8 cellular contexts compared by ENCODE assay signal in genomic region chr6:165308926-165309731, GRCh38. TPM values are rescaled to one million over a fixed set of nuclear protein-coding genes. Genes with fewer than 3 reads are reported as not detected.
DNase-seq lines count a peak whose midpoint lies in the region; ATAC-seq and TF ChIP-seq lines count a peak whose summit lies in the region.

Gene C6orf118 (minus strand): TSS chr6:165309605. CDS start chr6:165309586, 19 bp downstream.

- ATAC-seq in HG02938 (IDR thresholded peaks at IDR 0.05; ENCODE audit: unreplicated experiment), result no peak

- no peak within 1 kb of the TSS for H3K27ac ChIP-seq in sigmoid colon

- no peak within 1 kb of the TSS for H3K9ac ChIP-seq in iPS-15b (ENCODE audit: low read depth, low read length)

- WGBS in sigmoid colon, 2 donors, result 11 to 29% methylated on average over 35 of the region's 35 CpGs

- no peak for TF ChIP-seq CTCF in sigmoid colon (IDR thresholded peaks at IDR 0.05)
- TF ChIP-seq CTCF in GM10248 (IDR thresholded peaks at IDR 0.05; ENCODE audit: control extremely low read depth, extremely low read depth, low read depth, missing control alignments), result no peak

- no peak for TF ChIP-seq EP300 in sigmoid colon (IDR thresholded peaks at IDR 0.05)

- DNase-seq in COLO829 (ENCODE audit: low spot score) (peak; percentile 72), NCI-H1417 treated with DMSO at 0.1 percent for 48 hours (lab: John Stamatoyannopoulos, UW) (peak; percentile 36), astrocyte of the hippocampus (ENCODE audit: low read depth, low spot score) (peak; percentile 94), sigmoid colon (peak; percentile 69), T-helper 1 cell (no peak), GM10248 (ENCODE audit: extremely low spot score) (no peak)

- CTCF ChIA-PET in GM10248 (lab: Yijun Ruan, JAX), result no interaction called here

- intact Hi-C loops in sigmoid colon (cut with DNase I), result no loop called here

- POLR2A ChIA-PET in GM10248 (lab: Yijun Ruan, JAX), result no interaction called here

- no peak for TF ChIP-seq POLR2A in sigmoid colon (IDR thresholded peaks at IDR 0.05)

- H3K27me3 ChIP-seq in iPS-15b (ENCODE audit: control insufficient read depth, insufficient read depth, low read length) (peaks cover 22% of the 10 kb centered on the region), sigmoid colon (no peaks in the 10 kb centered on the region)

- H3K36me3 ChIP-seq in iPS-15b (ENCODE audit: control insufficient read depth, insufficient read depth, low read length) (no peaks in the 10 kb centered on the region), sigmoid colon (no peaks in the 10 kb centered on the region)

- H3K4me1 ChIP-seq in iPS-15b (ENCODE audit: control insufficient read depth, insufficient read depth, low read length) (no peaks in the 10 kb centered on the region), sigmoid colon (peaks cover 0 to 10% (median 5%) of the 10 kb centered on the region in 4 donors)

- H3K9me3 ChIP-seq in iPS-15b (ENCODE audit: control insufficient read depth, insufficient read depth, low read length), result no peaks in the 10 kb centered on the region
- H3K9me3 ChIP-seq in sigmoid colon, result no peaks in the 10 kb centered on the region

- H3K4me3 ChIP-seq in iPS-15b (ENCODE audit: low read depth, low read length) (peak within 1 kb of the TSS; percentile 62), sigmoid colon (peak within 1 kb of the TSS; percentile 23 to 49 (median 41))

RNA-seq across cellular contexts. Expression of gene C6orf118, which starts in this region (rescaled TPM):
- not detected for total RNA-seq in sigmoid colon
- not detected for polyA plus RNA-seq in sigmoid colon

Comparison
In these comparisons a context has a peak if more than half of its experiments do, and no peak if none do; other contexts are left out.
1. Peak in DNase-seq and H3K4me3 ChIP-seq in sigmoid colon; RNA of the gene not detected or under 1 TPM.
2. DNase-seq: peak in COLO829 (single experiment), NCI-H1417 treated with DMSO at 0.1 percent for 48 hours (single experiment) and astrocyte of the hippocampus (single experiment); none in T-helper 1 cell (0 of 5) and GM10248 (single experiment).